1 cellular context compared by ENCODE assay signal in genomic region chr1:244047739-244048565, GRCh38.
TF ChIP-seq lines count a peak whose summit lies in the region.

No MANE protein-coding gene starts in this region.

TF ChIP-seq in HEK293, 187 proteins besides CTCF, POLR2A, EP300 and RAD21 (continued from another document and continues in another):
- peak; percentile 98 for TF ChIP-seq ZBTB10 (tag by site-specific recombination; IDR thresholded peaks at IDR 0.05)
- TF ChIP-seq ZBTB11 (tag by site-specific recombination; conservative IDR thresholded peaks at IDR 0.05; ENCODE audit: low read depth): peak; percentile 79; the same call in 1 of the 2 replicates
- TF ChIP-seq ZNF707 (tag by site-specific recombination; IDR thresholded peaks at IDR 0.05): no peak
- TF ChIP-seq ZBTB20 (tag by site-specific recombination; IDR thresholded peaks at IDR 0.05): peak; percentile 100
- TF ChIP-seq ZBTB26 (tag by site-specific recombination; optimal IDR thresholded peaks at IDR 0.05): peak; percentile 100
- peak; percentile 70; the same call in 1 of the 2 replicates for TF ChIP-seq TSHZ1 (tag by site-specific recombination; IDR thresholded peaks at IDR 0.05; ENCODE audit: borderline replicate concordance)
- TF ChIP-seq ZNF157 (tag by site-specific recombination; IDR thresholded peaks at IDR 0.05): peak; percentile 42
- TF ChIP-seq GFI1B (tag by site-specific recombination; IDR thresholded peaks at IDR 0.05): no peak
- no peak for TF ChIP-seq ZNF274 (IDR thresholded peaks at IDR 0.05; ENCODE audit: low read length)
- TF ChIP-seq ZNF274 (tag by site-specific recombination; IDR thresholded peaks at IDR 0.05; ENCODE audit: borderline replicate concordance): no peak
- no peak for TF ChIP-seq ZNF26 (tag by site-specific recombination; IDR thresholded peaks at IDR 0.05)
- TF ChIP-seq TRIM28 (IDR thresholded peaks at IDR 0.05; ENCODE audit: borderline replicate concordance, low read length): peak; percentile 52; the same call in 1 of the 2 replicates
- 0 out of 2 replicates have a peak, but pooled peaks have one; percentile 24 for TF ChIP-seq BCL11A (tag by site-specific recombination; IDR thresholded peaks at IDR 0.05; ENCODE audit: low read depth)
- TF ChIP-seq ZNF148 (tag by site-specific recombination; IDR thresholded peaks at IDR 0.05; ENCODE audit: borderline replicate concordance): no peak
- TF ChIP-seq ELK4 (IDR thresholded peaks at IDR 0.05; ENCODE audit: borderline replicate concordance, low read depth, low read length): no peak
- TF ChIP-seq KLF16 (tag by site-specific recombination; IDR thresholded peaks at IDR 0.05): peak; percentile 73
- peak; percentile 65 for TF ChIP-seq ZNF146 (tag by site-specific recombination; IDR thresholded peaks at IDR 0.05)
- TF ChIP-seq PRDM10 (tag by site-specific recombination; IDR thresholded peaks at IDR 0.05): peak; percentile 79
- TF ChIP-seq ZNF514 (tag by site-specific recombination; IDR thresholded peaks at IDR 0.05): no peak
- no peak for TF ChIP-seq ZNF670 (tag by site-specific recombination; IDR thresholded peaks at IDR 0.05; ENCODE audit: low read depth)
- peak; percentile 95 for TF ChIP-seq ZXDB (tag by site-specific recombination; IDR thresholded peaks at IDR 0.05)
- peak; percentile 90; the same call in 1 of the 2 replicates for TF ChIP-seq GLI4 (tag by site-specific recombination; IDR thresholded peaks at IDR 0.05)
- TF ChIP-seq INSM2 (tag by site-specific recombination; IDR thresholded peaks at IDR 0.05): peak; percentile 74; the same call in 1 of the 2 replicates
- TF ChIP-seq ZNF600 (tag by site-specific recombination; IDR thresholded peaks at IDR 0.05): peak; percentile 98
- TF ChIP-seq ZNF138 (tag by site-specific recombination; IDR thresholded peaks at IDR 0.05; ENCODE audit: borderline replicate concordance): 0 out of 2 replicates have a peak, but pooled peaks have one; percentile 38
- peak; percentile 90 for TF ChIP-seq SP7 (tag by site-specific recombination; IDR thresholded peaks at IDR 0.05)
- peak; percentile 70; the same call in 1 of the 2 replicates for TF ChIP-seq ZNF785 (tag by site-specific recombination; IDR thresholded peaks at IDR 0.05)
- TF ChIP-seq ZNF140 (tag by site-specific recombination; IDR thresholded peaks at IDR 0.05): no peak
- TF ChIP-seq GLIS1 (tag by site-specific recombination; IDR thresholded peaks at IDR 0.05): peak; percentile 64
- TF ChIP-seq SP3 (tag by site-specific recombination; IDR thresholded peaks at IDR 0.05): peak; percentile 95
- TF ChIP-seq ZBTB48 (tag by site-specific recombination; IDR thresholded peaks at IDR 0.05): peak; percentile 78; the same call in 1 of the 2 replicates
